ENCODE assay signal across 11 cellular contexts in genomic region chr10:44316187-44316921, GRCh38.
DNase-seq lines count a peak whose midpoint lies in the region; ATAC-seq, FAIRE-seq and TF ChIP-seq lines count a peak whose summit lies in the region.
"Had no signal": no experiment of that assay in that cellular context is flagged by ENCODE, and none has a peak within 500 bp of the region (broad histone marks: within the 10 kb centered on the region; RNA-seq: fewer than 3 reads in every experiment).

No MANE protein-coding gene starts in this region.

- H3K4me1 ChIP-seq in mammary epithelial cell (ENCODE audit: insufficient read depth, low read length), result no peaks in the 10 kb centered on the region
- peaks cover 10% of the 10 kb centered on the region for H3K4me1 ChIP-seq in HUES6 (ENCODE audit: control insufficient read depth, insufficient read depth, low read length)
- H3K4me1 ChIP-seq in upper lobe of right lung, result no peaks in the 10 kb centered on the region
- peaks cover 0 to under 1% (median under 1%) of the 10 kb centered on the region in 4 donors for H3K4me1 ChIP-seq in transverse colon

- TF ChIP-seq CTCF in mammary epithelial cell (conservative IDR thresholded peaks at IDR 0.05 in 1 of 2, IDR thresholded peaks at IDR 0.05 in 1 of 2; ENCODE audit: extremely low read depth in 1 of 2, insufficient read depth in 1 of 2, low read depth in 1 of 2, low read length in 2 of 2), result no peak
- TF ChIP-seq CTCF in upper lobe of right lung (IDR thresholded peaks at IDR 0.05), result no peak
- no peak for TF ChIP-seq CTCF in omental fat pad (IDR thresholded peaks at IDR 0.05)
- no peak for TF ChIP-seq CTCF in transverse colon (IDR thresholded peaks at IDR 0.05)

- 88% methylated on average over 2 of the region's 8 CpGs for WGBS in mammary epithelial cell (ENCODE audit: low coverage, missing lambda C conversion rate)
- 73 to 79% methylated on average over 6 to 8 of the region's 8 CpGs for WGBS in transverse colon (ENCODE audit: low coverage in 1 of 2), 2 donors

- FAIRE-seq in urothelium cell line (lab: Jason Lieb, UNC), result no peak

- peak; percentile 54 to 99 for DNase-seq in T47D (ENCODE audit: low read depth in 1 of 2, low spot score in 1 of 2)
- DNase-seq in mammary epithelial cell, result no peak
- DNase-seq in upper lobe of right lung, result no peak
- no peak for DNase-seq in omental fat pad (ENCODE audit: low spot score)
- no peak for DNase-seq in urothelium cell line (ENCODE audit: low spot score)
- DNase-seq in transverse colon, result no peak
- DNase-seq: NCI-H1092 had no signal

- H3K9ac ChIP-seq in mammary epithelial cell (ENCODE audit: insufficient read depth, low read length) (no peak overlapping the region), HUES6 (ENCODE audit: low read length) (no peak overlapping the region)

- no peak overlapping the region for H2AFZ ChIP-seq in mammary epithelial cell (ENCODE audit: low read depth, low read length)

- no peak overlapping the region for H3K4me3 ChIP-seq in mammary epithelial cell (replicated peaks in 1 of 3; ENCODE audit: insufficient read depth in 1 of 3, low read depth in 2 of 3, low read length in 3 of 3)
- peak overlapping the region; percentile 43 for H3K4me3 ChIP-seq in HUES6 (ENCODE audit: low read depth, low read length)
- no peak overlapping the region for H3K4me3 ChIP-seq in upper lobe of right lung
- H3K4me3 ChIP-seq in transverse colon, result no peak overlapping the region
- H3K4me3 ChIP-seq: SK-N-MC had no signal

- intact Hi-C loops in mammary epithelial cell (cut with micrococcal nuclease) (no loop called here), upper lobe of right lung (cut with DNase I) (no loop called here), transverse colon (cut with DNase I; ENCODE audit: low total_unique reads) (loop anchor here (10.0 kb wide), 1 partner anchor 642 kb away; no protein-coding TSS in a partner anchor)

- CTCF ChIA-PET in mammary epithelial cell (lab: Charles Lee; ENCODE audit: low non-redundant PET), result no interaction called here

- no peaks in the 10 kb centered on the region for H3K36me3 ChIP-seq in mammary epithelial cell (ENCODE audit: insufficient read depth, low read length)
- H3K36me3 ChIP-seq in HUES6 (ENCODE audit: control insufficient read depth, insufficient read depth, low read length), result no peaks in the 10 kb centered on the region
- H3K36me3 ChIP-seq in upper lobe of right lung, result no peaks in the 10 kb centered on the region
- H3K36me3 ChIP-seq in transverse colon, result no peaks in the 10 kb centered on the region

- no peak for TF ChIP-seq EP300 in transverse colon (IDR thresholded peaks at IDR 0.05; ENCODE audit: low read depth)

- dilution Hi-C loops in mammary epithelial cell (cut with HindIII; ENCODE audit: low sequenced_read_pairs), result no loop called here

- no TSS peak for BruUV-seq in mammary epithelial cell (replicated peaks; lab: Mats Ljungman, UMichigan)

- H3K27me3 ChIP-seq in mammary epithelial cell (ENCODE audit: insufficient read depth, low read length), result no peaks in the 10 kb centered on the region
- peaks cover 16% of the 10 kb centered on the region for H3K27me3 ChIP-seq in HUES6 (ENCODE audit: control insufficient read depth, insufficient read depth, low read length)
- no peaks in the 10 kb centered on the region for H3K27me3 ChIP-seq in upper lobe of right lung
- no peaks in the 10 kb centered on the region for H3K27me3 ChIP-seq in transverse colon

- H3K9me3 ChIP-seq in mammary epithelial cell (replicated peaks; ENCODE audit: insufficient read depth, low read length) (peaks cover 4% of the 10 kb centered on the region), HUES6 (ENCODE audit: control insufficient read depth, insufficient read depth, low read depth, low read length) (no peaks in the 10 kb centered on the region), upper lobe of right lung (no peaks in the 10 kb centered on the region), transverse colon (no peaks in the 10 kb centered on the region)

- no peaks in the 10 kb centered on the region for H4K20me1 ChIP-seq in mammary epithelial cell (ENCODE audit: insufficient read depth, low read length)

- ATAC-seq in esophagus mucosa (peak; percentile 33), upper lobe of right lung (peak; percentile 57), omental fat pad (ENCODE audit: low FRiP score) (no peak)

- no peaks in the 10 kb centered on the region for H3K79me2 ChIP-seq in mammary epithelial cell (ENCODE audit: insufficient read depth, low read length)

- no peak for TF ChIP-seq POLR2A in transverse colon (IDR thresholded peaks at IDR 0.05)

- no peak overlapping the region for H3K27ac ChIP-seq in mammary epithelial cell (ENCODE audit: insufficient read depth, low read depth, low read length)
- no peak overlapping the region for H3K27ac ChIP-seq in HUES6 (ENCODE audit: low read depth, low read length)
- no peak overlapping the region for H3K27ac ChIP-seq in upper lobe of right lung
- no peak overlapping the region for H3K27ac ChIP-seq in transverse colon
- H3K27ac ChIP-seq: C4-2B, SK-N-MC had no signal

- no peak overlapping the region for H3K4me2 ChIP-seq in mammary epithelial cell (ENCODE audit: insufficient read depth, low read depth, low read length)

- in situ Hi-C loops in T47D (cut with HindIII; ENCODE audit: low pct_unique_long_range_greater_than_20kb, low sequenced_read_pairs), result no loop called here
- in situ Hi-C loops in mammary epithelial cell (cut with MboI; ENCODE audit: low sequenced_read_pairs in 2 of 2), result no loop called here
- in situ Hi-C loops in transverse colon (cut with MboI; ENCODE audit: low pct_ligation_motif_present in 1 of 4, low pct_unique_long_range_greater_than_20kb in 1 of 4, low sequenced_read_pairs in 3 of 4), result loop anchor here in 3 of 4 donors (25.0 kb wide), 2 partner anchors 546 to 629 kb away; no protein-coding TSS in a partner anchor

Comparison
In these comparisons a context has a peak if more than half of its experiments do, and no peak if none do; other contexts are left out.
1. DNase-seq: peak in T47D (2 of 2); none in mammary epithelial cell (single experiment), upper lobe of right lung (single experiment), omental fat pad (single experiment), urothelium cell line (single experiment) and transverse colon (single experiment).
2. in situ Hi-C loops: an anchor here in transverse colon (25.0 kb wide); none called in T47D and mammary epithelial cell.